ENCODE assay signal across 18 cellular contexts in genomic region chr1:33985656-33986055, GRCh38.
A peak's percentile ranks its signal among the peaks of the same experiment; 100 is the strongest.
DNase-seq lines count a peak whose midpoint lies in the region; ATAC-seq and TF ChIP-seq lines count a peak whose summit lies in the region.
"Had no signal": no experiment of that assay in that cellular context is flagged by ENCODE, and none has a peak within 500 bp of the region (broad histone marks: within the 10 kb centered on the region; RNA-seq: fewer than 3 reads in every experiment).

No MANE protein-coding gene starts in this region.

- ATAC-seq in GM18870 (IDR thresholded peaks at IDR 0.05; ENCODE audit: unreplicated experiment): no peak
- ATAC-seq: stimulated activated naive CD8-positive, alpha-beta T cell treated with anti-CD3 and anti-CD28 coated beads, Interleukin-15, amount 100 ng/mL, for 72 hours had no signal

- peak; percentile 64 for DNase-seq in AG20443 (ENCODE audit: low spot score)
- DNase-seq in HS-5 (ENCODE audit: low read depth): peak; percentile 8
- DNase-seq in astrocyte of the spinal cord (ENCODE audit: low read depth, low spot score): peak; percentile 36
- DNase-seq in mucosa of gallbladder (ENCODE audit: low spot score): peak; percentile 63
- DNase-seq in erythroblast (lab: John Stamatoyannopoulos, UW): no peak
- DNase-seq in activated CD4-positive, alpha-beta T cell treated with anti-CD3 and anti-CD28 coated beads, Interleukin-2, amount 50 U/mL, for 48 hours: no peak
- DNase-seq in dermis blood vessel endothelial cell: no peak
- DNase-seq: activated CD4-positive, CD25-positive, alpha-beta regulatory T cell; activated effector memory CD4-positive, alpha-beta T cell treated with Interleukin-2 at 50 U/mL for 16 hours; BE2C; cortex of kidney; H7; NCI-H2081 treated with DMSO at 0.1 percent for 48 hours; RPMI8226; stimulated activated naive CD8-positive, alpha-beta T cell treated with anti-CD3 and anti-CD28 coated beads, Interleukin-15, amount 100 ng/mL, for 72 hours; T-helper 1 cell had no signal

- no peak overlapping the region for H3K4me3 ChIP-seq in astrocyte of the spinal cord (ENCODE audit: low read depth, low read length)
- H3K4me3 ChIP-seq: smooth muscle cell had no signal

- no peak for TF ChIP-seq POLR2A in erythroblast (IDR thresholded peaks at IDR 0.05; ENCODE audit: low read length)

- TF ChIP-seq CTCF in astrocyte of the spinal cord (IDR thresholded peaks at IDR 0.05; ENCODE audit: low read depth, low read length): no peak

- in situ Hi-C loops in astrocyte of the spinal cord (cut with HindIII; ENCODE audit: low sequenced_read_pairs): no loop called here

Comparison
In these comparisons a context has a peak if more than half of its experiments do, and no peak if none do; other contexts are left out.
1. DNase-seq: peak in AG20443 (single experiment), HS-5 (single experiment), astrocyte of the spinal cord (single experiment) and mucosa of gallbladder (single experiment); none in erythroblast (0 of 2), activated CD4-positive, alpha-beta T cell treated with anti-CD3 and anti-CD28 coated beads, Interleukin-2, amount 50 U/mL, for 48 hours (0 of 2) and dermis blood vessel endothelial cell (single experiment).